Comparison of ENCODE assay signal across 22 cellular contexts in the genomic region with DNA sequence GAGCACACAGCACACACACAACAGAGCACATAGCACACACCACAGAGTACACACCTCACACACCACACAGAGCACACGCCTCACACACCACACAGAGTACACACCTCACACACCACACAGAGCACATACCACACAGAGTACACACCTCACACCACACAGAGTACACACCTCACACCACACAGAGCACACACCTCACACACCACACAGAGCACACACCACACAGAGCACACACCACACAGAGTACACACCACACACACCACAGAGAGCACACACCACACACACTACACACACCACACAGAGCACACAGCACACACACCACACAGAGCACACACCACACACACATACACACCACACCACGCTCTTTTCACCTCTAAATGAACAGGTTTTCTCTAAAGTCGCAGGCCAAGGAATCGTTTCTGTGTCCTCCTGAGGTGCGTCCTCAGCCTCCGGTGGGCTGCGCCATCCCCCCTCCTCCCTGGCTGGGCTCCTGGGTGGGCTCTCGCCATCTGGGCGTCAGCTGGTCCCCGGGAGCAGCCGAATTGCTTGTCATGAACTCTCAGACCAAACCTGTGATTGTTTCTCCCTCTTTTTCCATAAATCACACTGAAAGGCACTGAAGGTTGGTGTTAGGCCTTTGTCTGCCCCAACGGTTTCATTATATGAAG. TPM values are rescaled to one million over a fixed set of nuclear protein-coding genes. Genes with fewer than 3 reads are reported as not detected.
DNase-seq lines count a peak whose midpoint lies in the region; ATAC-seq, FAIRE-seq and TF ChIP-seq lines count a peak whose summit lies in the region.
"Had no signal": no experiment of that assay in that cellular context is flagged by ENCODE, and none has a peak within 500 bp of the region (broad histone marks: within the 10 kb centered on the region; RNA-seq: fewer than 3 reads in every experiment).

No MANE protein-coding gene starts in this region.

- no peaks in the 10 kb centered on the region for H3K79me2 ChIP-seq in HepG2 (ENCODE audit: insufficient read depth, low read length)

- CTCF ChIA-PET in HEK293 (lab: Yijun Ruan, JAX) (no interaction called here), HepG2 (lab: Yijun Ruan, JAX; ENCODE audit: low intra/inter-chr PET ratio, low total read pairs) (no interaction called here)

- intact Hi-C loops in HepG2 (cut with micrococcal nuclease; ENCODE audit: unreplicated experiment) (no loop called here), posterior vena cava (cut with DNase I) (no loop called here)

- no peak for TF ChIP-seq RAD21 in HepG2 (CRISPR knock-in tag; IDR thresholded peaks at IDR 0.05)

- no peaks in the 10 kb centered on the region for H3K27me3 Mint-ChIP-seq in activated T-cell treated with anti-CD3 and anti-CD28 coated beads, Interleukin-2, amount 50 U/mL, for 24 hours
- H3K27me3 Mint-ChIP-seq: CD4-positive, alpha-beta T cell had no signal

- no peaks in the 10 kb centered on the region for H4K20me1 ChIP-seq in HepG2 (ENCODE audit: insufficient read depth, low read length)

- no peak for TF ChIP-seq CTCF in HEK293 (tag by site-specific recombination; IDR thresholded peaks at IDR 0.05)
- no peak for TF ChIP-seq CTCF in HepG2 (CRISPR knock-in tag; IDR thresholded peaks at IDR 0.05)

- no TSS peak for BruUV-seq in HepG2 (replicated peaks; lab: Mats Ljungman, UMichigan)

- H3K27ac Mint-ChIP-seq in activated T-cell treated with anti-CD3 and anti-CD28 coated beads, Interleukin-2, amount 50 U/mL, for 24 hours: no peak overlapping the region
- H3K27ac Mint-ChIP-seq: CD4-positive, alpha-beta T cell had no signal

- no peak for ATAC-seq in HepG2
- ATAC-seq in GM21447 (IDR thresholded peaks at IDR 0.05; ENCODE audit: unreplicated experiment): no peak
- ATAC-seq: GM12878, Panc1 had no signal

- FAIRE-seq in HepG2 (lab: Jason Lieb, UNC): no peak
- FAIRE-seq: GM12878 had no signal

- H3K9me3 ChIP-seq in HEK293 (ENCODE audit: control insufficient read depth, insufficient read depth, low read depth, low read length) (no peaks in the 10 kb centered on the region), HepG2 (ENCODE audit: low read length) (no peaks in the 10 kb centered on the region)
- H3K9me3 ChIP-seq: BLaER1, SJCRH30 had no signal

- no peak overlapping the region for H2AFZ ChIP-seq in HepG2 (ENCODE audit: low read length)

- no peak overlapping the region for H3K4me2 ChIP-seq in HepG2 (ENCODE audit: low read depth, low read length)
- H3K4me2 ChIP-seq: BLaER1 had no signal

- H3K36me3 Mint-ChIP-seq in activated T-cell treated with anti-CD3 and anti-CD28 coated beads, Interleukin-2, amount 50 U/mL, for 24 hours (ENCODE audit: low read depth): no peaks in the 10 kb centered on the region

- H3K9me3 Mint-ChIP-seq in activated T-cell treated with anti-CD3 and anti-CD28 coated beads, Interleukin-2, amount 50 U/mL, for 24 hours: no peaks in the 10 kb centered on the region
- H3K9me3 Mint-ChIP-seq: CD4-positive, alpha-beta T cell had no signal

- H3K27me3 ChIP-seq in HepG2 (ENCODE audit: control insufficient read depth in 1 of 2, insufficient read depth in 2 of 2, low read length in 2 of 2): peaks cover 2 to 47% of the 10 kb centered on the region in 2 experiments; a peak in 3 of 5 replicates
- H3K27me3 ChIP-seq: BLaER1, SJCRH30 had no signal

- H3K27ac ChIP-seq in HEK293 (ENCODE audit: extremely low read depth, low read depth, low read length): no peak overlapping the region
- no peak overlapping the region for H3K27ac ChIP-seq in HepG2 (ENCODE audit: extremely low read length, insufficient read depth, low read length)
- H3K27ac ChIP-seq: 22Rv1, BLaER1, SJCRH30 had no signal

- H3K4me1 ChIP-seq in HEK293 (ENCODE audit: control insufficient read depth, insufficient read depth, low read length) (no peaks in the 10 kb centered on the region), HepG2 (ENCODE audit: insufficient read depth, low read length) (peaks cover 7% of the 10 kb centered on the region; the same call in 1 of the 2 replicates)
- H3K4me1 ChIP-seq: SJCRH30 had no signal

- TF ChIP-seq POLR2A in HepG2 (IDR thresholded peaks at IDR 0.05; ENCODE audit: insufficient read depth in 1 of 2, low read depth in 2 of 2, low read length in 2 of 2): no peak

- H3K9ac ChIP-seq in HepG2 (ENCODE audit: insufficient read depth, low read depth, low read length): no peak overlapping the region
- H3K9ac ChIP-seq: BLaER1 had no signal

- POLR2A ChIA-PET in HEK293 (lab: Yijun Ruan, JAX) (no interaction called here), HepG2 (lab: Yijun Ruan, JAX) (no interaction called here)

- TF ChIP-seq EP300 in HepG2 (IDR thresholded peaks at IDR 0.05; ENCODE audit: low read depth in 2 of 2, low read length in 2 of 2) (no peak), HepG2 (CRISPR knock-in tag; IDR thresholded peaks at IDR 0.05; ENCODE audit: borderline replicate concordance) (no peak)

- WGBS in HepG2 (ENCODE audit: low lambda C conversion rate): 11% methylated on average over 11 of the region's 12 CpGs

- in situ Hi-C loops in HepG2 (cut with HindIII; ENCODE audit: extremely low pct_ligation_motif_present, low pct_unique_long_range_greater_than_20kb): no loop called here

- H3K36me3 ChIP-seq in HEK293 (ENCODE audit: control insufficient read depth in 2 of 2, insufficient read depth in 1 of 2, low read length in 2 of 2): no peaks in the 10 kb centered on the region
- H3K36me3 ChIP-seq in HepG2 (replicated peaks in 1 of 2; ENCODE audit: control insufficient read depth in 1 of 2, insufficient read depth in 2 of 2, low read length in 2 of 2): no peaks in the 10 kb centered on the region
- H3K36me3 ChIP-seq: SJCRH30 had no signal

- H3K4me1 Mint-ChIP-seq in activated T-cell treated with anti-CD3 and anti-CD28 coated beads, Interleukin-2, amount 50 U/mL, for 24 hours (ENCODE audit: low read depth): no peaks in the 10 kb centered on the region

- H3K4me3 ChIP-seq in HEK293 (ENCODE audit: low read depth, low read length) (no peak overlapping the region), HepG2 (replicated peaks in 1 of 3; ENCODE audit: insufficient read depth in 1 of 3, low read depth in 2 of 3, low read length in 3 of 3) (no peak overlapping the region)
- H3K4me3 ChIP-seq: BLaER1, GM12878, SJCRH30 had no signal

- DNase-seq in activated CD8-positive, alpha-beta memory T cell treated with anti-CD3 and anti-CD28 coated beads, Interleukin-2, amount 50 U/mL, for 4 hours: peak; percentile 5
- DNase-seq in activated CD8-positive, alpha-beta memory T cell treated with anti-CD3 and anti-CD28 coated beads for 24 hours: no peak
- DNase-seq in HepG2 (ENCODE audit: low spot score) (no peak), posterior vena cava (ENCODE audit: low spot score) (peak; percentile 57), EL (no peak)
- no peak for DNase-seq in activated T-cell treated with anti-CD3 and anti-CD28 coated beads, Interleukin-2, amount 50 U/mL, for 24 hours
- DNase-seq: ACHN, COR-L47, DMS79, KG1, NCI-H1105, NCI-H2029 treated with DMSO at 0.1 percent for 48 hours, NCI-H524 treated with DMSO at 0.1 percent for 48 hours, NCI-H82, SJCRH30 had no signal

- no peak overlapping the region for H3K4me3 Mint-ChIP-seq in activated T-cell treated with anti-CD3 and anti-CD28 coated beads, Interleukin-2, amount 50 U/mL, for 24 hours
- H3K4me3 Mint-ChIP-seq: CD4-positive, alpha-beta T cell had no signal

TF ChIP-seq in HEK293, 187 proteins besides CTCF, POLR2A, EP300 and RAD21 (continues in another document):
- TF ChIP-seq SETDB1 (IDR thresholded peaks at IDR 0.05; ENCODE audit: insufficient read length, low read length): no peak

RNA-seq across cellular contexts. Expression of a gene that starts 37.3 kb away (rescaled TPM):
- 0.03 TPM in 1 of 2 replicates, not detected in the other for total RNA-seq in HepG2 (2016; rRNA removed; fragmentation: Illumina TruSeq; extraction: Trizol)
- total RNA-seq in HepG2 (2016; cell fraction: cytosol; rRNA removed; fragmentation: Illumina TruSeq; extraction: Trizol; ENCODE audit: low read depth): not detected in 2 replicates
- total RNA-seq in HepG2 (2016; cell fraction: insoluble cytoplasmic fraction; rRNA removed; fragmentation: Illumina TruSeq; extraction: Trizol): not detected in 2 replicates
- total RNA-seq in HepG2 (2016; cell fraction: membrane; rRNA removed; fragmentation: Illumina TruSeq; extraction: Trizol): not detected in 2 replicates
- not detected in 2 replicates for total RNA-seq in HepG2 (2016; cell fraction: nucleus; rRNA removed; fragmentation: Illumina TruSeq; extraction: Trizol)
- polyA plus RNA-seq in HepG2 (2011; rRNA removed): 0.01 TPM in 1 of 2 replicates, not detected in the other
- polyA plus RNA-seq in HepG2 (2011; cell fraction: cytosol; rRNA removed): 0.01 and 0.12 TPM in 2 replicates
- polyA plus RNA-seq in HepG2 (2011; cell fraction: nucleus; rRNA removed): 0.02 and 0.03 TPM in 2 replicates
- polyA plus RNA-seq in HepG2 (2012): 0.11 TPM in 1 of 2 replicates, not detected in the other
- not detected in 2 replicates for polyA plus RNA-seq in HepG2 (2016; cell fraction: cytosol; fragmentation: Illumina TruSeq; extraction: Trizol; ENCODE audit: low read depth)
- polyA plus RNA-seq in HepG2 (2016; cell fraction: insoluble cytoplasmic fraction; fragmentation: Illumina TruSeq; extraction: Trizol; ENCODE audit: low read depth): not detected in 2 replicates
- not detected in 2 replicates for polyA plus RNA-seq in HepG2 (2016; cell fraction: membrane; fragmentation: Illumina TruSeq; extraction: Trizol; ENCODE audit: low read depth)
- not detected in 2 replicates for polyA plus RNA-seq in HepG2 (2016; cell fraction: nucleus; fragmentation: Illumina TruSeq; extraction: Trizol; ENCODE audit: insufficient read depth, low read depth)
- polyA minus RNA-seq in HepG2 (2011; rRNA and poly(A)+ RNA removed; ENCODE audit: low replicate concordance): not detected in 2 replicates
- polyA minus RNA-seq in HepG2 (2011; cell fraction: cytosol; rRNA and poly(A)+ RNA removed): not detected in 2 replicates
- polyA minus RNA-seq in HepG2 (2011; cell fraction: nucleus; rRNA and poly(A)+ RNA removed): 0.12 and 0.13 TPM in 2 replicates
- total RNA-seq in posterior vena cava: 10 to 100 TPM; 20.2 to 22.9 TPM
- total RNA-seq: SJCRH30 had no signal

Comparison
In these comparisons a context has a peak if more than half of its experiments do, and no peak if none do; other contexts are left out.
1. DNase-seq: peak in activated CD8-positive, alpha-beta memory T cell treated with anti-CD3 and anti-CD28 coated beads, Interleukin-2, amount 50 U/mL, for 4 hours (single experiment) and posterior vena cava (single experiment); none in activated CD8-positive, alpha-beta memory T cell treated with anti-CD3 and anti-CD28 coated beads for 24 hours (single experiment), HepG2 (single experiment), EL (single experiment) and activated T-cell treated with anti-CD3 and anti-CD28 coated beads, Interleukin-2, amount 50 U/mL, for 24 hours (single experiment).
2. RNA of a gene that starts 37.3 kb away (total RNA-seq): 20.2 to 22.9 TPM in posterior vena cava; 0.03 TPM in HepG2; every median in the first group is over 10 times any median in the second.